19 cellular contexts compared by ENCODE assay signal in the genomic region with DNA sequence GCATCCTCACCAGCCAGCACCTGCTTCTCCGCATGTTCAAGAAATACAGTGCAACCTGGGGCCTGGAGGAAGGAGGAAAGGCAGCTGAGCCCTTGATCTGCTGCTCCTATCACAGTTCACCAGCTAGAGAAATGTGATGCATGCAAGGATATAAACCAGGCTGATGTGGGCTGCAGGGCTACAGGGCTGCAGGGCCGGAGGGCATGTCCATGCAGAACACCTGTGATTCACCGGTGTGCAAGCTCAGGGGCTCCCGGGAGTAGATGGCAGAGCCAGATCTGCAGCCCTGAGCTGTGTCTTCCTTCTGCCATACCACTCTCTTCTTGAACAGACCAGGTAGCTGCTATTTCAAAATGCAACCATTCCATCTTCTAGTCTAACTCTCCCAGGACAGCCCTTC.
A peak's percentile ranks its signal among the peaks of the same experiment; 100 is the strongest.
DNase-seq lines count a peak whose midpoint lies in the region; ATAC-seq and TF ChIP-seq lines count a peak whose summit lies in the region.
"Had no signal": no experiment of that assay in that cellular context is flagged by ENCODE, and none has a peak within 500 bp of the region (broad histone marks: within the 10 kb centered on the region; RNA-seq: fewer than 3 reads in every experiment).

No MANE protein-coding gene starts in this region.

- DNase-seq in MCF 10A (ENCODE audit: unreplicated experiment): peak; percentile 64
- DNase-seq in breast epithelium (ENCODE audit: low spot score in 2 of 2): no peak
- DNase-seq in RWPE2 (ENCODE audit: low spot score): no peak
- DNase-seq in sigmoid colon: peak; percentile 38
- no peak for DNase-seq in nucleus accumbens (lab: John Stamatoyannopoulos, UW)
- DNase-seq in NCI-H1417 (lab: John Stamatoyannopoulos, UW): no peak
- no peak for DNase-seq in SKM-1 treated with dmso at 0.1 percent for 144 hours (lab: John Stamatoyannopoulos, UW; ENCODE audit: unreplicated experiment)
- DNase-seq: CD4-positive, alpha-beta T cell; DMS53; EL; IMR-90; NCI-H1694; NCI-H2081 treated with DMSO at 0.1 percent for 48 hours; NCI-H226; NCI-H524 treated with DMSO at 0.1 percent for 48 hours had no signal

- H3K27ac Mint-ChIP-seq in MCF 10A (ENCODE audit: low read depth, unreplicated experiment): no peak overlapping the region
- H3K27ac Mint-ChIP-seq: CD4-positive, alpha-beta T cell had no signal

- H3K27me3 ChIP-seq in breast epithelium: no peaks in the 10 kb centered on the region
- no peaks in the 10 kb centered on the region for H3K27me3 ChIP-seq in RWPE2 (ENCODE audit: insufficient read depth, poor library complexity, severe bottlenecking)
- H3K27me3 ChIP-seq in sigmoid colon: no peaks in the 10 kb centered on the region
- H3K27me3 ChIP-seq: SJCRH30 had no signal

- H3K4me3 Mint-ChIP-seq in MCF 10A (ENCODE audit: unreplicated experiment): no peak overlapping the region
- H3K4me3 Mint-ChIP-seq: CD4-positive, alpha-beta T cell had no signal

- H3K4me3 ChIP-seq in breast epithelium (no peak overlapping the region), RWPE2 (ENCODE audit: severe bottlenecking) (no peak overlapping the region), sigmoid colon (no peak overlapping the region)
- H3K4me3 ChIP-seq: PC-9 had no signal

- ATAC-seq in RWPE2 (ENCODE audit: low read depth) (peak; percentile 86), esophagus mucosa (peak; percentile 56)

- no peaks in the 10 kb centered on the region for H3K27me3 Mint-ChIP-seq in MCF 10A (ENCODE audit: insufficient read depth, unreplicated experiment)
- H3K27me3 Mint-ChIP-seq: CD4-positive, alpha-beta T cell had no signal

- H3K36me3 ChIP-seq in breast epithelium: no peaks in the 10 kb centered on the region
- no peaks in the 10 kb centered on the region for H3K36me3 ChIP-seq in RWPE2 (ENCODE audit: low read depth)
- no peaks in the 10 kb centered on the region for H3K36me3 ChIP-seq in sigmoid colon
- H3K36me3 ChIP-seq: SJCRH30 had no signal

- H3K4me1 Mint-ChIP-seq in MCF 10A (ENCODE audit: insufficient read depth, unreplicated experiment): peaks cover 72% of the 10 kb centered on the region

- H3K9me3 Mint-ChIP-seq in MCF 10A (ENCODE audit: unreplicated experiment): no peaks in the 10 kb centered on the region
- H3K9me3 Mint-ChIP-seq: CD4-positive, alpha-beta T cell had no signal

- TF ChIP-seq POLR2A in breast epithelium (IDR thresholded peaks at IDR 0.05) (no peak), sigmoid colon (IDR thresholded peaks at IDR 0.05) (no peak)

- H3K4me1 ChIP-seq in breast epithelium: peaks cover 12 to 40% of the 10 kb centered on the region in 2 donors
- H3K4me1 ChIP-seq in RWPE2 (ENCODE audit: insufficient read depth, poor library complexity, severe bottlenecking): peaks cover 42% of the 10 kb centered on the region
- H3K4me1 ChIP-seq in sigmoid colon: peaks cover 0 to 41% (median 31%) of the 10 kb centered on the region in 4 donors

- TF ChIP-seq EP300 in sigmoid colon (IDR thresholded peaks at IDR 0.05): no peak

- intact Hi-C loops in MCF 10A (cut with micrococcal nuclease) (no loop called here), breast epithelium (cut with DNase I; ENCODE audit: low total_unique reads) (no loop called here), sigmoid colon (cut with DNase I) (no loop called here)

- no peak for TF ChIP-seq CTCF in MCF 10A (IDR thresholded peaks at IDR 0.05; ENCODE audit: unreplicated experiment)
- TF ChIP-seq CTCF in breast epithelium (IDR thresholded peaks at IDR 0.05): no peak
- no peak for TF ChIP-seq CTCF in RWPE2 (IDR thresholded peaks at IDR 0.05; ENCODE audit: poor library complexity, severe bottlenecking)
- TF ChIP-seq CTCF in sigmoid colon (IDR thresholded peaks at IDR 0.05): no peak

- 92 to 93% methylated on average over 4 of the region's 4 CpGs for WGBS in sigmoid colon, 2 donors

- no peaks in the 10 kb centered on the region for H3K36me3 Mint-ChIP-seq in MCF 10A (ENCODE audit: insufficient read depth, unreplicated experiment)

- H3K27ac ChIP-seq in breast epithelium (no peak overlapping the region), RWPE2 (ENCODE audit: poor library complexity, severe bottlenecking) (peak overlapping the region; percentile 17), sigmoid colon (no peak overlapping the region)
- H3K27ac ChIP-seq: HL-60, PC-9 had no signal

- no TSS peak for BruUV-seq in MCF 10A (replicated peaks; lab: Mats Ljungman, UMichigan)

- CTCF ChIA-PET in MCF 10A (lab: Yijun Ruan, JAX): interaction anchor here (0.6 to 4.4 kb wide), 7 partner anchors 8 to 345 kb away, joined by 3 to 33 read pairs (median 3); no protein-coding TSS in a partner anchor

- H3K9me3 ChIP-seq in breast epithelium (no peaks in the 10 kb centered on the region), RWPE2 (ENCODE audit: severe bottlenecking) (no peaks in the 10 kb centered on the region), sigmoid colon (no peaks in the 10 kb centered on the region)
- H3K9me3 ChIP-seq: SJCRH30 had no signal

- POLR2A ChIA-PET in MCF 10A (lab: Yijun Ruan, JAX): interaction anchor here (0.6 to 4.6 kb wide), 6 partner anchors 8 to 574 kb away, joined by 3 to 18 read pairs (median 3); partner anchors contain the start of gene HMG20A

Comparison
In these comparisons a context has a peak if more than half of its experiments do, and no peak if none do; other contexts are left out.
1. DNase-seq: peak in MCF 10A (single experiment) and sigmoid colon (single experiment); none in breast epithelium (0 of 2), RWPE2 (single experiment), nucleus accumbens (0 of 56), NCI-H1417 (0 of 3) and SKM-1 treated with dmso at 0.1 percent for 144 hours (single experiment).